In genomic region chr12:56785874-56786273, GRCh38 we compare ENCODE assay signal across 35 cellular contexts.
"Had no signal": no experiment of that assay in that cellular context is flagged by ENCODE, and none has a peak within 500 bp of the region (broad histone marks: within the 10 kb centered on the region; RNA-seq: fewer than 3 reads in every experiment).

No MANE protein-coding gene starts in this region.

- H3K36me3 ChIP-seq: MG63 had no signal

- H3K4me2 ChIP-seq: KMS-11 had no signal

- H3K27ac ChIP-seq: KMS-11 had no signal

- H3K9ac ChIP-seq: KMS-11 had no signal

- H3K27me3 ChIP-seq: MG63 had no signal

- H3K9me3 ChIP-seq: MG63 had no signal

- DNase-seq: Karpas-422, Kasumi-1, MG63, MM.1S, MV-4-11, NCI-H1048, NCI-H1092, NCI-H1092 treated with DMSO at 0.1 percent for 48 hours, NCI-H1105, NCI-H1105 treated with DMSO at 0.1 percent for 48 hours, NCI-H1417, NCI-H1417 treated with DMSO at 0.1 percent for 48 hours, NCI-H1436, NCI-H1436 treated with DMSO at 0.1 percent for 48 hours, NCI-H146, NCI-H1694, NCI-H1694 treated with DMSO at 0.1 percent for 48 hours, NCI-H187, NCI-H187 treated with DMSO at 0.1 percent for 48 hours, NCI-H1930, NCI-H2029, NCI-H2029 treated with DMSO at 0.1 percent for 48 hours, NCI-H2081, NCI-H2081 treated with DMSO at 0.1 percent for 48 hours, NCI-H2107, NCI-H2171, NCI-H2171 treated with DMSO at 0.1 percent for 48 hours, NCI-H2227 treated with DMSO at 0.1 percent for 48 hours, NCI-H226, NCI-H345, NCI-H446, NCI-H446 treated with DMSO at 0.1 percent for 48 hours, NCI-H510A, NCI-H510A treated with DMSO at 0.1 percent for 48 hours had no signal

- H3K4me3 ChIP-seq: MG63 had no signal
